In the genomic region with DNA sequence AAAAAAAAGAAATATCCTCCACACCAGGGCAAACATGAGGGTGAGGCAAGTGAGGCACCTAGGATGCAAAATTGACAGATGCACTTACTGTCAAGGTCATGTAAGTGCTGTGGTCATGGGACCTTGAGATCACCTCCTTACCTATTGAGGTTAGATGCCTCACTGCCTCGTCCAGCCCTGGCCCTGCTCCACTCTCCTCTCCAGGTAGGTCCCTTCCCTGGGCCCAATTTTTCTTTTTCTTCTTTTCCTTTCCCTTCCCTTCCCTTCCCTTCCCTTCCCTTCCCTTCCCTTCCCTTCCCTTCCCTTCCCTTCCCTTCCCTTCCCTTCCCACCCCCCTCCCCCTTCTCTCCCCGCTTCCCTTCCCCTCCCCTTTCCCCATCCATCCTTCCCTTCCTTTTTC, we compare ENCODE assay signal across 21 cellular contexts.
"Had no signal": no experiment of that assay in that cellular context is flagged by ENCODE, and none has a peak within 500 bp of the region (broad histone marks: within the 10 kb centered on the region; RNA-seq: fewer than 3 reads in every experiment).

No MANE protein-coding gene starts in this region.

- H3K4me3 Mint-ChIP-seq: naive thymus-derived CD4-positive, alpha-beta T cell; stimulated activated effector memory CD8-positive, alpha-beta T cell treated with anti-CD3 and anti-CD28 coated beads, Interleukin-12 subunit alpha, Interleukin-12 subunit beta, amount 100 ng/mL, for 72 hours had no signal

- H3K4me3 ChIP-seq: coronary artery, esophagus muscularis mucosa, gastrocnemius medialis, heart right ventricle, psoas muscle, tibial artery, upper lobe of left lung, uterus had no signal

- H3K4me1 Mint-ChIP-seq: naive thymus-derived CD4-positive, alpha-beta T cell; stimulated activated effector memory CD8-positive, alpha-beta T cell treated with anti-CD3 and anti-CD28 coated beads, Interleukin-12 subunit alpha, Interleukin-12 subunit beta, amount 100 ng/mL, for 72 hours had no signal

- DNase-seq: effector memory CD4-positive, alpha-beta T cell; gastrocnemius medialis; heart right ventricle; hypothalamus; mammary epithelial cell; naive thymus-derived CD4-positive, alpha-beta T cell; psoas muscle; retina; small intestine; stimulated activated CD4-positive, alpha-beta T cell treated with anti-CD3 and anti-CD28 coated beads, Interleukin-4, amount 100 ng/mL, for 1 hour; stimulated activated CD8-positive, alpha-beta memory T cell treated with anti-CD3 and anti-CD28 coated beads, Interleukin-4, amount 100 ng/mL, for 48 hours; stimulated activated naive CD8-positive, alpha-beta T cell treated with anti-CD3 and anti-CD28 coated beads, Interleukin-15, Interleukin-2, amounts not matched to agents 100 U/mL and 50 U/mL, for 24 hours; upper lobe of left lung; uterus had no signal

- ATAC-seq: gastrocnemius medialis; heart right ventricle; left lobe of liver; naive thymus-derived CD4-positive, alpha-beta T cell; psoas muscle; stimulated activated effector memory CD8-positive, alpha-beta T cell treated with anti-CD3 and anti-CD28 coated beads, Interleukin-12 subunit alpha, Interleukin-12 subunit beta, amount 100 ng/mL, for 72 hours; stimulated activated naive CD8-positive, alpha-beta T cell treated with anti-CD3 and anti-CD28 coated beads, Interleukin-15, Interleukin-2, amounts not matched to agents 100 U/mL and 50 U/mL, for 24 hours had no signal

- H3K36me3 ChIP-seq: esophagus muscularis mucosa, gastrocnemius medialis, heart right ventricle, neutrophil, tibial artery, upper lobe of left lung, uterus had no signal

- H3K27ac ChIP-seq: coronary artery, esophagus muscularis mucosa, gastrocnemius medialis, heart right ventricle, neutrophil, psoas muscle, tibial artery, upper lobe of left lung, uterus had no signal

- H3K27me3 ChIP-seq: esophagus muscularis mucosa, gastrocnemius medialis, heart right ventricle, tibial artery, upper lobe of left lung, uterus had no signal

- FAIRE-seq: islet of Langerhans, small intestine had no signal

- H3K9me3 ChIP-seq: esophagus muscularis mucosa, gastrocnemius medialis, heart right ventricle, neutrophil, psoas muscle, tibial artery, upper lobe of left lung, uterus had no signal

- H3K36me3 Mint-ChIP-seq: naive thymus-derived CD4-positive, alpha-beta T cell; stimulated activated effector memory CD8-positive, alpha-beta T cell treated with anti-CD3 and anti-CD28 coated beads, Interleukin-12 subunit alpha, Interleukin-12 subunit beta, amount 100 ng/mL, for 72 hours had no signal

- H3K4me1 ChIP-seq: uterus had no signal

- H3K27ac Mint-ChIP-seq: naive thymus-derived CD4-positive, alpha-beta T cell; stimulated activated effector memory CD8-positive, alpha-beta T cell treated with anti-CD3 and anti-CD28 coated beads, Interleukin-12 subunit alpha, Interleukin-12 subunit beta, amount 100 ng/mL, for 72 hours had no signal

- H3K9me3 Mint-ChIP-seq: naive thymus-derived CD4-positive, alpha-beta T cell; stimulated activated effector memory CD8-positive, alpha-beta T cell treated with anti-CD3 and anti-CD28 coated beads, Interleukin-12 subunit alpha, Interleukin-12 subunit beta, amount 100 ng/mL, for 72 hours had no signal
